ENCODE assay signal across 18 cellular contexts in genomic region chr11:35711173-35711910, GRCh38. TPM values are rescaled to one million over a fixed set of nuclear protein-coding genes. Genes with fewer than 3 reads are reported as not detected.
DNase-seq lines count a peak whose midpoint lies in the region; ATAC-seq, FAIRE-seq and TF ChIP-seq lines count a peak whose summit lies in the region.
"Had no signal": no experiment of that assay in that cellular context is flagged by ENCODE, and none has a peak within 500 bp of the region (broad histone marks: within the 10 kb centered on the region; RNA-seq: fewer than 3 reads in every experiment).

No MANE protein-coding gene starts in this region.

- TF ChIP-seq CTCF in D721Med (IDR thresholded peaks at IDR 0.05; ENCODE audit: insufficient read depth, missing control alignments) (peak; percentile 28), HFF-Myc (IDR thresholded peaks at IDR 0.05; ENCODE audit: low read depth, low read length, missing control alignments) (peak; percentile 5), WTC11 (IDR thresholded peaks at IDR 0.05) (no peak), kidney (IDR thresholded peaks at IDR 0.05; ENCODE audit: borderline replicate concordance, extremely low read depth, insufficient read depth) (peak; percentile 28), esophagus squamous epithelium (IDR thresholded peaks at IDR 0.05) (peak in 1 of 6 experiments; percentile 28)

- CTCF ChIA-PET in WTC11 (lab: Charles Lee) = interaction anchor here (1.0 kb wide), 1 partner anchor 111 kb away, joined by 14 read pairs; no protein-coding TSS in a partner anchor

- no peak overlapping the region for H3K9ac ChIP-seq in kidney (ENCODE audit: low read length in 2 of 2)

- H3K9me3 ChIP-seq in kidney (ENCODE audit: control insufficient read depth in 1 of 2, low read length in 2 of 2) = no peaks in the 10 kb centered on the region
- no peaks in the 10 kb centered on the region for H3K9me3 ChIP-seq in esophagus squamous epithelium
- H3K9me3 ChIP-seq: ovary had no signal

- H3K27me3 ChIP-seq in esophagus squamous epithelium = no peaks in the 10 kb centered on the region
- H3K27me3 ChIP-seq: ovary had no signal

- ATAC-seq in WTC11 (no peak), GM18907 (IDR thresholded peaks at IDR 0.05; ENCODE audit: unreplicated experiment) (no peak)
- ATAC-seq: stimulated activated naive CD8-positive, alpha-beta T cell treated with anti-CD3 and anti-CD28 coated beads, Interleukin-15, Interleukin-2, amounts not matched to agents 100 U/mL and 50 U/mL, for 24 hours had no signal

- no peak for TF ChIP-seq POLR2A in esophagus squamous epithelium (IDR thresholded peaks at IDR 0.05)

- intact Hi-C loops in kidney (cut with DNase I) = no loop called here
- intact Hi-C loops in esophagus squamous epithelium (cut with DNase I) = no loop called here

- no peak overlapping the region for H3K4me3 Mint-ChIP-seq in WTC11
- H3K4me3 Mint-ChIP-seq: activated naive CD8-positive, alpha-beta T cell had no signal

- H3K27ac Mint-ChIP-seq in WTC11 = no peak overlapping the region
- H3K27ac Mint-ChIP-seq: activated naive CD8-positive, alpha-beta T cell had no signal

- WGBS in esophagus squamous epithelium, 2 donors = 78 to 97% methylated on average over 3 of the region's 3 CpGs

- no peaks in the 10 kb centered on the region for H3K36me3 Mint-ChIP-seq in WTC11

- H3K4me1 Mint-ChIP-seq in WTC11 = peaks cover 3% of the 10 kb centered on the region; the same call in 1 of the 2 replicates

- FAIRE-seq in D721Med (lab: Jason Lieb, UNC) (no peak), kidney (lab: Jason Lieb, UNC) (no peak)

- H3K4me3 ChIP-seq in HFF-Myc (replicated peaks; ENCODE audit: low read depth, low read length) = no peak overlapping the region
- no peak overlapping the region for H3K4me3 ChIP-seq in kidney (ENCODE audit: low read length in 2 of 2)
- no peak overlapping the region for H3K4me3 ChIP-seq in esophagus squamous epithelium
- H3K4me3 ChIP-seq: ovary, skin epidermis had no signal

- no peak overlapping the region for H3K27ac ChIP-seq in kidney (ENCODE audit: low read depth in 2 of 2, low read length in 2 of 2)
- H3K27ac ChIP-seq in esophagus squamous epithelium = no peak overlapping the region
- H3K27ac ChIP-seq: ovary, skin epidermis had no signal

- peaks cover 0 to 3% of the 10 kb centered on the region in 2 donors for H3K4me1 ChIP-seq in kidney (ENCODE audit: control insufficient read depth in 1 of 2, insufficient read depth in 1 of 2, low read depth in 1 of 2, low read length in 2 of 2)
- H3K4me1 ChIP-seq in esophagus squamous epithelium = no peaks in the 10 kb centered on the region

- H3K27me3 Mint-ChIP-seq in WTC11 (ENCODE audit: low read depth) = no peaks in the 10 kb centered on the region
- H3K27me3 Mint-ChIP-seq: activated naive CD8-positive, alpha-beta T cell had no signal

- no peak for DNase-seq in D721Med (ENCODE audit: insufficient read length, low spot score)
- no peak for DNase-seq in HFF-Myc (ENCODE audit: extremely low read depth, low read depth)
- no peak for DNase-seq in WTC11 (ENCODE audit: low spot score)
- no peak for DNase-seq in kidney
- DNase-seq in AML-193 (lab: John Stamatoyannopoulos, UW) = no peak
- DNase-seq in activated CD4-positive, alpha-beta T cell treated with anti-CD3 and anti-CD28 coated beads, Interleukin-2, amount 50 U/mL, for 1 hour = no peak
- no peak for DNase-seq in esophagus squamous epithelium (lab: John Stamatoyannopoulos, UW)
- DNase-seq: activated T-cell treated with anti-CD3 and anti-CD28 coated beads for 4 hours; central memory CD4-positive, alpha-beta T cell; DMS79 treated with DMSO at 0.1 percent for 48 hours; islet precursor cell; NCI-H2081; NCI-H82; ovary; stimulated activated naive CD8-positive, alpha-beta T cell treated with anti-CD3 and anti-CD28 coated beads, Interleukin-15, Interleukin-2, amounts not matched to agents 100 U/mL and 50 U/mL, for 24 hours had no signal

- H3K9me3 Mint-ChIP-seq in WTC11 = no peaks in the 10 kb centered on the region

- no peaks in the 10 kb centered on the region for H3K36me3 ChIP-seq in kidney (ENCODE audit: control insufficient read depth in 1 of 2, insufficient read depth in 2 of 2, low read length in 2 of 2)
- H3K36me3 ChIP-seq in esophagus squamous epithelium = no peaks in the 10 kb centered on the region
- H3K36me3 ChIP-seq: ovary had no signal

- POLR2A ChIA-PET in WTC11 (lab: Charles Lee) = no interaction called here

TF ChIP-seq in WTC11, 78 proteins besides CTCF, POLR2A, EP300 and RAD21:
- TF ChIP-seq ZNF121 (CRISPR knock-in tag; IDR thresholded peaks at IDR 0.05) (peak; percentile 80), ZNF219 (CRISPR knock-in tag; IDR thresholded peaks at IDR 0.05; ENCODE audit: borderline replicate concordance) (no peak)

RNA-seq across cellular contexts. Expression of gene TRIM44, which starts 48.8 kb away (rescaled TPM):
- 27.4 to 32.9 TPM (median 29.1 TPM) in 3 replicates for total RNA-seq in WTC11 (2021)
- 88.9 TPM for total RNA-seq in kidney
- 14.5 TPM for polyA plus RNA-seq in kidney (ENCODE audit: insufficient read depth, low read depth, low replicate concordance)
- total RNA-seq in esophagus squamous epithelium = 10 to 100 TPM in 2 of 4 donors, 1 to 10 TPM in 2; 6.8 to 32.0 (median 13.5) TPM
